In genomic region chr1:201562257-201562656, GRCh38 we compare ENCODE assay signal across 12 cellular contexts. TPM values are rescaled to one million over a fixed set of nuclear protein-coding genes. Genes with fewer than 3 reads are reported as not detected.
DNase-seq lines count a peak whose midpoint lies in the region; TF ChIP-seq lines count a peak whose summit lies in the region.
"Had no signal": no experiment of that assay in that cellular context is flagged by ENCODE, and none has a peak within 500 bp of the region (broad histone marks: within the 10 kb centered on the region; RNA-seq: fewer than 3 reads in every experiment).

No MANE protein-coding gene starts in this region.

- H3K9me3 ChIP-seq in BE2C (no peaks in the 10 kb centered on the region), SK-N-MC (ENCODE audit: low read depth, low read length) (no peaks in the 10 kb centered on the region), fibroblast of lung (ENCODE audit: control insufficient read depth, insufficient read depth, low read depth, low read length) (no peaks in the 10 kb centered on the region), OCI-LY7 (ENCODE audit: low read length) (no peaks in the 10 kb centered on the region)

- no peaks in the 10 kb centered on the region for H3K9me2 ChIP-seq in OCI-LY7 (ENCODE audit: insufficient read depth, low read length)

- DNase-seq in BE2C: peak; percentile 60
- DNase-seq in SK-N-MC (ENCODE audit: low read depth, low spot score): no peak
- DNase-seq in fibroblast of lung (ENCODE audit: low read depth in 2 of 2): peak; percentile 95 to 96
- DNase-seq in osteocyte (ENCODE audit: extremely low spot score, unreplicated experiment): peak; percentile 88
- DNase-seq in OCI-LY7 (ENCODE audit: low spot score): no peak
- DNase-seq in activated CD4-positive, alpha-beta memory T cell treated with anti-CD3 and anti-CD28 coated beads, Interleukin-2, amount 10 ng/mL, durations not matched to agents 7 days and 5 days: no peak
- no peak for DNase-seq in HT-29 (ENCODE audit: low spot score)
- no peak for DNase-seq in NCI-H1092 (lab: John Stamatoyannopoulos, UW)
- DNase-seq: activated CD8-positive, alpha-beta memory T cell treated with anti-CD3 and anti-CD28 coated beads, Interleukin-2, amount 50 U/mL, for 4 hours; occipital lobe; T-helper 9 cell had no signal

- H3K4me1 Mint-ChIP-seq in osteocyte (ENCODE audit: unreplicated experiment): peaks cover 71% of the 10 kb centered on the region
- peaks cover 9% of the 10 kb centered on the region for H3K4me1 Mint-ChIP-seq in activated CD4-positive, alpha-beta memory T cell treated with anti-CD3 and anti-CD28 coated beads, Interleukin-2, amount 10 ng/mL, durations not matched to agents 7 days and 5 days

- intact Hi-C loops in OCI-LY7 (cut with micrococcal nuclease; ENCODE audit: unreplicated experiment): no loop called here

- H2AFZ ChIP-seq in fibroblast of lung (ENCODE audit: low read length) (no peak overlapping the region), OCI-LY7 (ENCODE audit: low read length) (no peak overlapping the region)

- H3K4me1 ChIP-seq in BE2C: peaks cover 21% of the 10 kb centered on the region
- H3K4me1 ChIP-seq in fibroblast of lung (ENCODE audit: control insufficient read depth, extremely low read depth, insufficient read depth, low read length): peaks cover 42% of the 10 kb centered on the region
- no peaks in the 10 kb centered on the region for H3K4me1 ChIP-seq in OCI-LY7 (ENCODE audit: insufficient read depth, low read length, poor library complexity, severe bottlenecking)

- POLR2A ChIA-PET in OCI-LY7 (lab: Charles Lee): interaction anchor here (0.7 kb wide), 2 partner anchors 8 to 436 kb away, joined by 3 read pairs; no protein-coding TSS in a partner anchor
- POLR2A ChIA-PET in activated CD4-positive, alpha-beta memory T cell treated with anti-CD3 and anti-CD28 coated beads, Interleukin-2, amount 10 ng/mL, durations not matched to agents 7 days and 5 days (lab: Charles Lee): no interaction called here

- H3K27ac ChIP-seq in SK-N-MC (peak overlapping the region; percentile 22; the same call in 1 of the 2 replicates), fibroblast of lung (ENCODE audit: insufficient read depth, low read length) (peak overlapping the region; percentile 84), OCI-LY7 (ENCODE audit: low read depth, low read length, poor library complexity, severe bottlenecking) (no peak overlapping the region)

- H3K27me3 Mint-ChIP-seq in osteocyte (ENCODE audit: unreplicated experiment): no peaks in the 10 kb centered on the region
- no peaks in the 10 kb centered on the region for H3K27me3 Mint-ChIP-seq in activated CD4-positive, alpha-beta memory T cell treated with anti-CD3 and anti-CD28 coated beads, Interleukin-2, amount 10 ng/mL, durations not matched to agents 7 days and 5 days

- H4K20me1 ChIP-seq in fibroblast of lung (ENCODE audit: control insufficient read depth, extremely low read depth, insufficient read depth, low read length): no peaks in the 10 kb centered on the region
- H4K20me1 ChIP-seq in OCI-LY7 (ENCODE audit: insufficient read depth, low read length): no peaks in the 10 kb centered on the region

- H3K4me3 ChIP-seq in BE2C (ENCODE audit: low read depth, low read length) (no peak overlapping the region), SK-N-MC (no peak overlapping the region), fibroblast of lung (replicated peaks in 1 of 4; ENCODE audit: control extremely low read depth in 1 of 4, insufficient read depth in 1 of 4, low read depth in 3 of 4, low read length in 4 of 4) (peak overlapping the region in 1 of 4 experiments; percentile 12), OCI-LY7 (ENCODE audit: low read depth, low read length, poor library complexity, severe bottlenecking) (no peak overlapping the region)

- peak overlapping the region; percentile 83 for H3K27ac Mint-ChIP-seq in osteocyte (ENCODE audit: unreplicated experiment)
- H3K27ac Mint-ChIP-seq in activated CD4-positive, alpha-beta memory T cell treated with anti-CD3 and anti-CD28 coated beads, Interleukin-2, amount 10 ng/mL, durations not matched to agents 7 days and 5 days: no peak overlapping the region
- H3K27ac Mint-ChIP-seq: dendritic cell treated with granulocyte-macrophage colony-stimulating factor and Interleukin-4, amounts not matched to agents 40 ng/mL and 50 ng/mL, for 4 days had no signal

- no peak overlapping the region for H3K4me3 Mint-ChIP-seq in osteocyte (ENCODE audit: unreplicated experiment)
- no peak overlapping the region for H3K4me3 Mint-ChIP-seq in activated CD4-positive, alpha-beta memory T cell treated with anti-CD3 and anti-CD28 coated beads, Interleukin-2, amount 10 ng/mL, durations not matched to agents 7 days and 5 days
- H3K4me3 Mint-ChIP-seq: dendritic cell treated with granulocyte-macrophage colony-stimulating factor and Interleukin-4, amounts not matched to agents 40 ng/mL and 50 ng/mL, for 4 days had no signal

- TF ChIP-seq CTCF in BE2C (IDR thresholded peaks at IDR 0.05; ENCODE audit: low read depth, low read length) (no peak), fibroblast of lung (conservative IDR thresholded peaks at IDR 0.05 in 1 of 2, IDR thresholded peaks at IDR 0.05 in 1 of 2; ENCODE audit: low read depth in 1 of 2, low read length in 2 of 2) (no peak), osteocyte (IDR thresholded peaks at IDR 0.05) (no peak), OCI-LY7 (conservative IDR thresholded peaks at IDR 0.05; ENCODE audit: low read length) (no peak)

- CTCF ChIA-PET in OCI-LY7 (lab: Charles Lee; ENCODE audit: unreplicated experiment): no interaction called here
- CTCF ChIA-PET in activated CD4-positive, alpha-beta memory T cell treated with anti-CD3 and anti-CD28 coated beads, Interleukin-2, amount 10 ng/mL, durations not matched to agents 7 days and 5 days (lab: Charles Lee): interaction anchor here (1.0 kb wide), 1 partner anchor 207 kb away, joined by 3 read pairs; no protein-coding TSS in a partner anchor

- BruUV-seq in OCI-LY7 (replicated peaks; lab: Mats Ljungman, UMichigan): no TSS peak

- no peaks in the 10 kb centered on the region for H3K36me3 Mint-ChIP-seq in osteocyte (ENCODE audit: unreplicated experiment)
- no peaks in the 10 kb centered on the region for H3K36me3 Mint-ChIP-seq in activated CD4-positive, alpha-beta memory T cell treated with anti-CD3 and anti-CD28 coated beads, Interleukin-2, amount 10 ng/mL, durations not matched to agents 7 days and 5 days (ENCODE audit: low read depth)

- H3K36me3 ChIP-seq in BE2C: no peaks in the 10 kb centered on the region
- H3K36me3 ChIP-seq in SK-N-MC (ENCODE audit: insufficient read depth, low read length): no peaks in the 10 kb centered on the region
- H3K36me3 ChIP-seq in fibroblast of lung (ENCODE audit: control insufficient read depth, insufficient read depth, low read length): no peaks in the 10 kb centered on the region
- H3K36me3 ChIP-seq in OCI-LY7 (ENCODE audit: insufficient read depth, low read length): no peaks in the 10 kb centered on the region

- H3K79me2 ChIP-seq in fibroblast of lung (ENCODE audit: control insufficient read depth, insufficient read depth, low read length) (peaks cover 46% of the 10 kb centered on the region), OCI-LY7 (ENCODE audit: insufficient read depth, low read depth, low read length) (no peaks in the 10 kb centered on the region)

- H3K4me2 ChIP-seq in fibroblast of lung (ENCODE audit: extremely low read depth, insufficient read depth, low read length): peak overlapping the region; percentile 7
- no peak overlapping the region for H3K4me2 ChIP-seq in OCI-LY7 (ENCODE audit: low read length)

- H3K9ac ChIP-seq in SK-N-MC (ENCODE audit: insufficient read length) (no peak overlapping the region), fibroblast of lung (ENCODE audit: insufficient read depth, low read length) (no peak overlapping the region)

- H3K9me3 Mint-ChIP-seq in osteocyte (ENCODE audit: unreplicated experiment): no peaks in the 10 kb centered on the region
- no peaks in the 10 kb centered on the region for H3K9me3 Mint-ChIP-seq in activated CD4-positive, alpha-beta memory T cell treated with anti-CD3 and anti-CD28 coated beads, Interleukin-2, amount 10 ng/mL, durations not matched to agents 7 days and 5 days
- H3K9me3 Mint-ChIP-seq: dendritic cell treated with granulocyte-macrophage colony-stimulating factor and Interleukin-4, amounts not matched to agents 40 ng/mL and 50 ng/mL, for 4 days had no signal

- H3K27me3 ChIP-seq in BE2C (no peaks in the 10 kb centered on the region), fibroblast of lung (ENCODE audit: control insufficient read depth, insufficient read depth, low read length) (no peaks in the 10 kb centered on the region)

RNA-seq across cellular contexts. Expression of gene NAV1, which starts 23.3 kb away (rescaled TPM):
- 41.3 TPM for polyA plus RNA-seq in BE2C (2012; ENCODE audit: insufficient read depth, insufficient read length, low read depth)
- 7.2 and 19.8 TPM in 2 replicates for total RNA-seq in fibroblast of lung
- 64.0 and 66.5 TPM in 2 replicates for polyA plus RNA-seq in fibroblast of lung
- polyA plus RNA-seq in fibroblast of lung (2012): 65.3 and 96.6 TPM in 2 replicates
- 355 and 377 TPM in 2 replicates for polyA minus RNA-seq in fibroblast of lung (ENCODE audit: low replicate concordance)
- 286 and 288 TPM in 2 replicates for total RNA-seq in osteocyte
- 2.5 and 4.2 TPM in 2 replicates for total RNA-seq in OCI-LY7 (2014; rRNA removed; shearing (Covaris generic))
- 19.8 and 20.7 TPM in 2 replicates for total RNA-seq in OCI-LY7 (2022)
- total RNA-seq in activated CD4-positive, alpha-beta memory T cell treated with anti-CD3 and anti-CD28 coated beads, Interleukin-2, amount 10 ng/mL, durations not matched to agents 7 days and 5 days: 1 to 10 TPM; 2.8 to 3.0 TPM
- 0.51 and 0.99 TPM in 2 replicates for total RNA-seq in HT-29 (2014; rRNA removed; shearing (Covaris generic))

RNA-seq across cellular contexts. Expression of gene CSRP1, which starts 55.3 kb away (rescaled TPM):
- polyA plus RNA-seq in BE2C (2012; ENCODE audit: insufficient read depth, insufficient read length, low read depth): 78.3 TPM
- total RNA-seq in fibroblast of lung (158 and 195 TPM in 2 replicates), osteocyte (0.56 and 1.6 TPM in 2 replicates), OCI-LY7 (2022) (72.2 and 89.8 TPM in 2 replicates)
- polyA plus RNA-seq in fibroblast of lung: 438 and 1,081 TPM in 2 replicates
- 450 and 1,109 TPM in 2 replicates for polyA plus RNA-seq in fibroblast of lung (2012)
- 886 and 2,174 TPM in 2 replicates for polyA minus RNA-seq in fibroblast of lung (ENCODE audit: low replicate concordance)
- 46.4 and 52.8 TPM in 2 replicates for total RNA-seq in OCI-LY7 (2014; rRNA removed; shearing (Covaris generic))
- 10 to 100 TPM; 77.1 to 77.8 TPM for total RNA-seq in activated CD4-positive, alpha-beta memory T cell treated with anti-CD3 and anti-CD28 coated beads, Interleukin-2, amount 10 ng/mL, durations not matched to agents 7 days and 5 days
- 183 and 213 TPM in 2 replicates for total RNA-seq in HT-29 (2014; rRNA removed; shearing (Covaris generic))

Comparison
In these comparisons a context has a peak if more than half of its experiments do, and no peak if none do; other contexts are left out.
1. DNase-seq: peak in BE2C (single experiment), fibroblast of lung (2 of 2) and osteocyte (single experiment); none in SK-N-MC (single experiment), OCI-LY7 (single experiment), activated CD4-positive, alpha-beta memory T cell treated with anti-CD3 and anti-CD28 coated beads, Interleukin-2, amount 10 ng/mL, durations not matched to agents 7 days and 5 days (single experiment), HT-29 (single experiment) and NCI-H1092 (single experiment).
2. RNA of gene NAV1, which starts 23.3 kb away (total RNA-seq): 286 to 288 TPM in osteocyte; 2.5 to 20.7 TPM in OCI-LY7, 7.2 to 19.8 TPM in fibroblast of lung, 2.8 to 3.0 TPM in activated CD4-positive, alpha-beta memory T cell treated with anti-CD3 and anti-CD28 coated beads, Interleukin-2, amount 10 ng/mL, durations not matched to agents 7 days and 5 days and 0.51 to 0.99 TPM in HT-29; every median in the first group is over 10 times any median in the second.
3. RNA of gene CSRP1, which starts 55.3 kb away (total RNA-seq): 158 to 195 TPM in fibroblast of lung, 183 to 213 TPM in HT-29, 46.4 to 89.8 TPM in OCI-LY7 and 77.1 to 77.8 TPM in activated CD4-positive, alpha-beta memory T cell treated with anti-CD3 and anti-CD28 coated beads, Interleukin-2, amount 10 ng/mL, durations not matched to agents 7 days and 5 days; 0.56 to 1.6 TPM in osteocyte; every median in the first group is over 10 times any median in the second.